In the genomic region with DNA sequence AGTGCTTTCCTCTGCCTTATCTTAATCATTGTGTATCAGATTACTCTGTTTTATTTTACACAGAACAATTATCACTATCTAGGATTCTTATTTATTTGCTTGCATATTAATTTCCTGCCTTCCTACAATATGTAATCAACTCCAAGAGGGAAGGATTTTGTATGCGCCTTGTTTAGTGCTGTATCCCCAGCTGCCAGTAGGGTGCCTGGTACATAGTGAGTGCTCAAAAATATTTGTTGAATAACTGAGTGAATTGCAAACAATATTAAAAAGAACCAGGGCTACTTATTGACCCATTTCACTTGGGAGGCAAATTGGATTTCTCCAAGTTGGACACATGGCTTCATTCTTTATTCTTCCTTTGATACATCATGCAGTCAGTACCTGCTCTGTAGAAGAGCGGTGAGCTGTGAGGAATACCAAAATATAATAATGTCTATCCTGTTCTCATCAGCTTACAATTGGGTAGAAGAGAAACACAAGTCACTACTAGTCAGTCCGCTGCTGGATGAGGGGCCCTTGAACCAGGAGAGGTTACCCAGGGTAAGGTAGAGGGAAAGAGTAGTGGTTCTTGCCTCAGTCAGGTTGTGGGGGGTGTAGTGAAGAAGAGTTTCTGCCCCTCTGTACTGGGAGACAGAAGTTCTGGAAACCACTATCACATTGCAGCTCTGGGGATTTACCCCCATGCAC, we compare ENCODE assay signal across 22 cellular contexts.
A peak's percentile ranks its signal among the peaks of the same experiment; 100 is the strongest.
DNase-seq lines count a peak whose midpoint lies in the region; ATAC-seq and TF ChIP-seq lines count a peak whose summit lies in the region.
"Had no signal": no experiment of that assay in that cellular context is flagged by ENCODE, and none has a peak within 500 bp of the region (broad histone marks: within the 10 kb centered on the region; RNA-seq: fewer than 3 reads in every experiment).

No MANE protein-coding gene starts in this region.

- TF ChIP-seq CTCF in OCI-LY1 (IDR thresholded peaks at IDR 0.05; ENCODE audit: low read length), result 0 out of 2 replicates have a peak, but pooled peaks have one; percentile 14
- TF ChIP-seq CTCF in fibroblast of lung (conservative IDR thresholded peaks at IDR 0.05 in 1 of 2, IDR thresholded peaks at IDR 0.05 in 1 of 2; ENCODE audit: low read depth in 1 of 2, low read length in 2 of 2), result peak; percentile 11 to 14
- peak; percentile 7 for TF ChIP-seq CTCF in progenitor cell of endocrine pancreas (IDR thresholded peaks at IDR 0.05; ENCODE audit: unreplicated experiment)

- no peaks in the 10 kb centered on the region for H3K9me3 ChIP-seq in OCI-LY1 (ENCODE audit: low read length)
- no peaks in the 10 kb centered on the region for H3K9me3 ChIP-seq in fibroblast of lung (ENCODE audit: control insufficient read depth, insufficient read depth, low read depth, low read length)
- H3K9me3 ChIP-seq: gastroesophageal sphincter, suprapubic skin, vagina had no signal

- no peak overlapping the region for H3K4me3 ChIP-seq in OCI-LY1 (ENCODE audit: low read depth, low read length, poor library complexity, severe bottlenecking)
- H3K4me3 ChIP-seq in fibroblast of lung (replicated peaks in 1 of 4; ENCODE audit: control extremely low read depth in 1 of 4, insufficient read depth in 1 of 4, low read depth in 3 of 4, low read length in 4 of 4), result no peak overlapping the region
- H3K4me3 ChIP-seq: gastroesophageal sphincter, suprapubic skin, vagina had no signal

- H3K9me2 ChIP-seq in OCI-LY1 (ENCODE audit: low read depth, low read length), result no peaks in the 10 kb centered on the region

- H3K27ac ChIP-seq in OCI-LY1 (ENCODE audit: low read depth, low read length, poor library complexity, severe bottlenecking) (no peak overlapping the region), fibroblast of lung (ENCODE audit: insufficient read depth, low read length) (no peak overlapping the region)
- H3K27ac ChIP-seq: gastroesophageal sphincter, suprapubic skin, vagina, WERI-Rb-1 had no signal

- H3K36me3 Mint-ChIP-seq in progenitor cell of endocrine pancreas (ENCODE audit: insufficient read depth), result no peaks in the 10 kb centered on the region
- H3K36me3 Mint-ChIP-seq in stimulated activated effector memory CD8-positive, alpha-beta T cell treated with anti-CD3 and anti-CD28 coated beads, Interleukin-12 subunit alpha, Interleukin-12 subunit beta, amount 100 ng/mL, for 72 hours, result no peaks in the 10 kb centered on the region

- no peaks in the 10 kb centered on the region for H3F3A ChIP-seq in OCI-LY1 (ENCODE audit: insufficient read depth, low read length)

- H3K36me3 ChIP-seq in OCI-LY1 (ENCODE audit: insufficient read depth, low read length) (no peaks in the 10 kb centered on the region), fibroblast of lung (ENCODE audit: control insufficient read depth, insufficient read depth, low read length) (no peaks in the 10 kb centered on the region)
- H3K36me3 ChIP-seq: gastroesophageal sphincter, suprapubic skin, vagina, WERI-Rb-1 had no signal

- H4K20me1 ChIP-seq in OCI-LY1 (ENCODE audit: insufficient read depth, low read length) (no peaks in the 10 kb centered on the region), fibroblast of lung (ENCODE audit: control insufficient read depth, extremely low read depth, insufficient read depth, low read length) (no peaks in the 10 kb centered on the region)

- H3K4me1 ChIP-seq in OCI-LY1 (ENCODE audit: insufficient read depth, low read length, severe bottlenecking), result no peaks in the 10 kb centered on the region
- H3K4me1 ChIP-seq in fibroblast of lung (ENCODE audit: control insufficient read depth, extremely low read depth, insufficient read depth, low read length), result no peaks in the 10 kb centered on the region
- H3K4me1 ChIP-seq: gastroesophageal sphincter, suprapubic skin, vagina had no signal

- H3K4me2 ChIP-seq in OCI-LY1 (ENCODE audit: low read length) (no peak overlapping the region), fibroblast of lung (ENCODE audit: extremely low read depth, insufficient read depth, low read length) (no peak overlapping the region)

- H3K27ac Mint-ChIP-seq in progenitor cell of endocrine pancreas, result no peak overlapping the region
- no peak overlapping the region for H3K27ac Mint-ChIP-seq in stimulated activated effector memory CD8-positive, alpha-beta T cell treated with anti-CD3 and anti-CD28 coated beads, Interleukin-12 subunit alpha, Interleukin-12 subunit beta, amount 100 ng/mL, for 72 hours

- H3K27me3 ChIP-seq in OCI-LY1 (ENCODE audit: insufficient read depth, low read length), result no peaks in the 10 kb centered on the region
- H3K27me3 ChIP-seq in fibroblast of lung (ENCODE audit: control insufficient read depth, insufficient read depth, low read length), result no peaks in the 10 kb centered on the region
- H3K27me3 ChIP-seq: gastroesophageal sphincter, suprapubic skin, vagina had no signal

- H3K9me3 Mint-ChIP-seq in progenitor cell of endocrine pancreas (ENCODE audit: low read depth), result no peaks in the 10 kb centered on the region
- H3K9me3 Mint-ChIP-seq in stimulated activated effector memory CD8-positive, alpha-beta T cell treated with anti-CD3 and anti-CD28 coated beads, Interleukin-12 subunit alpha, Interleukin-12 subunit beta, amount 100 ng/mL, for 72 hours, result no peaks in the 10 kb centered on the region

- H3K79me2 ChIP-seq in OCI-LY1 (ENCODE audit: insufficient read depth, low read length) (no peaks in the 10 kb centered on the region), fibroblast of lung (ENCODE audit: control insufficient read depth, insufficient read depth, low read length) (no peaks in the 10 kb centered on the region)

- no peak overlapping the region for H3K4me3 Mint-ChIP-seq in progenitor cell of endocrine pancreas (ENCODE audit: low read depth)
- no peak overlapping the region for H3K4me3 Mint-ChIP-seq in stimulated activated effector memory CD8-positive, alpha-beta T cell treated with anti-CD3 and anti-CD28 coated beads, Interleukin-12 subunit alpha, Interleukin-12 subunit beta, amount 100 ng/mL, for 72 hours

- H2AFZ ChIP-seq in OCI-LY1 (ENCODE audit: low read length) (no peak overlapping the region), fibroblast of lung (ENCODE audit: low read length) (no peak overlapping the region)

- no peak for ATAC-seq in stimulated activated effector memory CD8-positive, alpha-beta T cell treated with anti-CD3 and anti-CD28 coated beads, Interleukin-12 subunit alpha, Interleukin-12 subunit beta, amount 100 ng/mL, for 72 hours
- ATAC-seq: gastroesophageal sphincter, left colon had no signal

- DNase-seq in NCI-H2196 (lab: John Stamatoyannopoulos, UW; ENCODE audit: unreplicated experiment) (peak; percentile 14), NCI-H2196 treated with DMSO at 0.1 percent for 48 hours (lab: John Stamatoyannopoulos, UW; ENCODE audit: unreplicated experiment) (no peak), fibroblast of lung (ENCODE audit: low read depth in 2 of 2) (no peak), progenitor cell of endocrine pancreas (ENCODE audit: low spot score, unreplicated experiment) (no peak), NCI-H226 (no peak), cerebellum (ENCODE audit: low spot score) (no peak)
- DNase-seq in stimulated activated effector memory CD8-positive, alpha-beta T cell treated with anti-CD3 and anti-CD28 coated beads, Interleukin-12 subunit alpha, Interleukin-12 subunit beta, amount 100 ng/mL, for 72 hours (ENCODE audit: low spot score in 2 of 2), result no peak
- DNase-seq: activated CD4-positive, alpha-beta T cell treated with anti-CD3 and anti-CD28 coated beads, Interleukin-2, amount 50 U/mL, for 4 hours; activated gamma-delta T cell; amniotic stem cell; DMS53; left colon; NCI-H187; NCI-H510A; SHP77; stimulated activated CD4-positive, alpha-beta T cell treated with anti-CD3 and anti-CD28 coated beads, Interleukin-12 subunit alpha, Interleukin-12 subunit beta, amount 100 ng/mL, for 4 hours; T-helper 1 cell; WERI-Rb-1 had no signal

- H3K9ac ChIP-seq in OCI-LY1 (ENCODE audit: low read length) (no peak overlapping the region), fibroblast of lung (ENCODE audit: insufficient read depth, low read length) (no peak overlapping the region)

- H3K4me1 Mint-ChIP-seq in progenitor cell of endocrine pancreas (ENCODE audit: low read depth), result no peaks in the 10 kb centered on the region
- H3K4me1 Mint-ChIP-seq in stimulated activated effector memory CD8-positive, alpha-beta T cell treated with anti-CD3 and anti-CD28 coated beads, Interleukin-12 subunit alpha, Interleukin-12 subunit beta, amount 100 ng/mL, for 72 hours, result no peaks in the 10 kb centered on the region

- no peaks in the 10 kb centered on the region for H3K27me3 Mint-ChIP-seq in progenitor cell of endocrine pancreas
